In genomic region chr9:137273616-137274320, GRCh38 we compare ENCODE assay signal across 17 cellular contexts. TPM values are rescaled to one million over a fixed set of nuclear protein-coding genes. Genes with fewer than 3 reads are reported as not detected.
DNase-seq lines count a peak whose midpoint lies in the region; ATAC-seq and TF ChIP-seq lines count a peak whose summit lies in the region.
"Had no signal": no experiment of that assay in that cellular context is flagged by ENCODE, and none has a peak within 500 bp of the region (broad histone marks: within the 10 kb centered on the region; RNA-seq: fewer than 3 reads in every experiment).

No MANE protein-coding gene starts in this region.

- ATAC-seq in right lobe of liver (peak in 3 of 4 donors; percentile 2 to 30 (median 19)), GM18519 (IDR thresholded peaks at IDR 0.05; ENCODE audit: low FRiP score, unreplicated experiment) (no peak)
- ATAC-seq: activated T-cell treated with anti-CD3 and anti-CD28 coated beads, Interleukin-2, amount 50 U/mL, for 72 hours; T-cell had no signal

- WGBS in right lobe of liver (ENCODE audit: insufficient coverage, low coverage, low lambda C conversion rate, missing lambda C conversion rate), result 38% methylated on average over 3 of the region's 15 CpGs

- H3K27ac ChIP-seq in C4-2B (peak overlapping the region; percentile 1; the same call in 1 of the 2 replicates), VCaP (peak overlapping the region; percentile 99), right lobe of liver (no peak overlapping the region)

- H3K4me3 ChIP-seq in right lobe of liver, result no peak overlapping the region

- no peak for TF ChIP-seq POLR2A in right lobe of liver (IDR thresholded peaks at IDR 0.05)

- DNase-seq in HPDE6-E6E7 (ENCODE audit: extremely low spot score) (peak; percentile 83), right lobe of liver (peak; percentile 56 to 82 (median 64)), COR-L47 (lab: John Stamatoyannopoulos, UW) (no peak), T1000 (lab: John Stamatoyannopoulos, UW) (no peak)
- DNase-seq in activated CD8-positive, alpha-beta memory T cell treated with anti-CD3 and anti-CD28 coated beads for 24 hours, result no peak
- DNase-seq: activated CD4-positive, alpha-beta T cell treated with anti-CD3 and anti-CD28 coated beads for 4 hours; activated T-cell treated with anti-CD3 and anti-CD28 coated beads, Interleukin-2, amount 50 U/mL, for 72 hours; anterior cingulate cortex; foreskin fibroblast; GDM1; NCI-H1694; T-cell had no signal

- H3K36me3 ChIP-seq in right lobe of liver, result peaks cover 0 to 10% (median 0%) of the 10 kb centered on the region in 4 donors

- intact Hi-C loops in right lobe of liver (cut with DNase I), result no loop called here

- no peaks in the 10 kb centered on the region for H3K27me3 ChIP-seq in right lobe of liver

- TF ChIP-seq CTCF in C4-2B (conservative IDR thresholded peaks at IDR 0.05) (no peak), VCaP (conservative IDR thresholded peaks at IDR 0.05) (no peak), right lobe of liver (IDR thresholded peaks at IDR 0.05) (no peak)

- H3K4me1 ChIP-seq in right lobe of liver, result peaks cover 0 to 16% (median 10%) of the 10 kb centered on the region in 4 donors

- H3K9me3 ChIP-seq in right lobe of liver, result no peaks in the 10 kb centered on the region

RNA-seq across cellular contexts. Expression of gene TOR4A, which starts 3.8 kb away (rescaled TPM):
- 1 to 10 TPM; 2.2 to 4.9 (median 3.7) TPM for total RNA-seq in right lobe of liver

RNA-seq across cellular contexts. Expression of gene NELFB, which starts 18.6 kb away (rescaled TPM):
- total RNA-seq in right lobe of liver, result 10 to 100 TPM; 15.6 to 21.6 (median 20.1) TPM

RNA-seq across cellular contexts. Expression of gene STPG3, which starts 22.7 kb away (rescaled TPM):
- total RNA-seq in right lobe of liver, result not detected
- total RNA-seq: dermis microvascular lymphatic vessel endothelial cell, renal cortical epithelial cell had no signal

RNA-seq across cellular contexts. Expression of gene NRARP, which starts 28.3 kb away (rescaled TPM):
- total RNA-seq in right lobe of liver, result 1 to 10 TPM in 3 of 6 experiments, under 1 TPM in 3; 0.57 to 2.3 (median 0.98) TPM

RNA-seq across cellular contexts. Expression of gene TUBB4B, which starts 32.7 kb away (rescaled TPM):
- total RNA-seq in right lobe of liver, result 100 to 1,000 TPM in 5 of 6 experiments, 10 to 100 TPM in 1; 88.4 to 274 (median 124) TPM

Comparison
In these comparisons a context has a peak if more than half of its experiments do, and no peak if none do; other contexts are left out.
1. H3K27ac ChIP-seq: peak in C4-2B (single experiment) and VCaP (single experiment); none in right lobe of liver (0 of 3).
2. DNase-seq: peak in HPDE6-E6E7 (single experiment) and right lobe of liver (3 of 3); none in COR-L47 (single experiment), activated CD8-positive, alpha-beta memory T cell treated with anti-CD3 and anti-CD28 coated beads for 24 hours (single experiment) and T1000 (single experiment).